ENCODE assay signal across 1 cellular context in genomic region chr2:176128172-176129012, GRCh38.
TF ChIP-seq lines count a peak whose summit lies in the region.

No MANE protein-coding gene starts in this region.

TF ChIP-seq in HEK293, 187 proteins besides CTCF, POLR2A, EP300 and RAD21 (continued from another document):
- TF ChIP-seq ZNF26 (tag by site-specific recombination; IDR thresholded peaks at IDR 0.05) (no peak), OVOL3 (tag by site-specific recombination; IDR thresholded peaks at IDR 0.05) (no peak), ZNF792 (tag by site-specific recombination; IDR thresholded peaks at IDR 0.05) (no peak), SETDB1 (IDR thresholded peaks at IDR 0.05; ENCODE audit: insufficient read length, low read length) (no peak), ZNF362 (tag by site-specific recombination; IDR thresholded peaks at IDR 0.05) (no peak), GLIS1 (tag by site-specific recombination; IDR thresholded peaks at IDR 0.05) (peak; percentile 68; the same call in 1 of the 2 replicates), ZEB2 (tag by site-specific recombination; IDR thresholded peaks at IDR 0.05) (no peak), ZBTB7A (tag by site-specific recombination; IDR thresholded peaks at IDR 0.05; ENCODE audit: low read depth) (no peak), ZNF580 (tag by site-specific recombination; IDR thresholded peaks at IDR 0.05) (no peak), ZIC2 (tag by site-specific recombination; IDR thresholded peaks at IDR 0.05) (no peak), PRDM1 (tag by site-specific recombination; IDR thresholded peaks at IDR 0.05) (peak; percentile 50; the same call in 1 of the 2 replicates), ZNF747 (tag by site-specific recombination; IDR thresholded peaks at IDR 0.05) (no peak), PATZ1 (tag by site-specific recombination; IDR thresholded peaks at IDR 0.05) (no peak), ZBTB49 (tag by site-specific recombination; IDR thresholded peaks at IDR 0.05; ENCODE audit: low read depth) (no peak), ZSCAN30 (tag by site-specific recombination; IDR thresholded peaks at IDR 0.05) (0 out of 2 replicates have a peak, but pooled peaks have one; percentile 26), TSHZ1 (tag by site-specific recombination; IDR thresholded peaks at IDR 0.05; ENCODE audit: borderline replicate concordance) (no peak), ZNF76 (tag by site-specific recombination; IDR thresholded peaks at IDR 0.05; ENCODE audit: borderline replicate concordance, low read depth) (no peak), KLF16 (tag by site-specific recombination; IDR thresholded peaks at IDR 0.05) (no peak), FEZF1 (tag by site-specific recombination; IDR thresholded peaks at IDR 0.05) (no peak), ZNF433 (tag by site-specific recombination; IDR thresholded peaks at IDR 0.05; ENCODE audit: low read depth) (no peak), ZNF660 (tag by site-specific recombination; IDR thresholded peaks at IDR 0.05) (no peak), ZNF140 (tag by site-specific recombination; IDR thresholded peaks at IDR 0.05) (no peak), GLIS2 (tag by site-specific recombination; IDR thresholded peaks at IDR 0.05) (peak; percentile 21), ZNF610 (tag by site-specific recombination; IDR thresholded peaks at IDR 0.05; ENCODE audit: borderline replicate concordance) (no peak), RBAK (tag by site-specific recombination; IDR thresholded peaks at IDR 0.05) (no peak), BCL6B (tag by site-specific recombination; IDR thresholded peaks at IDR 0.05) (no peak), YY2 (tag by site-specific recombination; IDR thresholded peaks at IDR 0.05) (no peak), OSR2 (tag by site-specific recombination; IDR thresholded peaks at IDR 0.05) (no peak), ZBTB17 (tag by site-specific recombination; IDR thresholded peaks at IDR 0.05) (peak; percentile 31; the same call in 1 of the 2 replicates)
